In the genomic region with DNA sequence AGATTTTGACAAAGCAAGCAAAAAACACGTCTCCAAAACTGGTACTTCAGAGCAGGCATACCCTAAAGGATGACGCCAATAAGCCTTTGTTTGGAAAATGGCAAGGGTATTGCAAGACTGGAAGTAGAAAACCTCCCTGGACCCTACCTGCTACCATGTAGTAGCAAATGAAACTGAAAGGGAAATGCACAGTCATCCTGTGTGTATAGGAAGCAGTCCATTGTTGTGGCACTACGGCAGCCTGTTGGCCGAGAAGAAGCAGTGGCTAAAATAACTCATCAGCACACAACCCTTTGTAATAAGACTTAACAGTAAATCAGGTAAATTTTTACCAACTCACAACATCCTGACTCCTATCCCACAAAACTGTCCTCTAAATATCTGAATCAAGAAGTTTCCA, we compare ENCODE assay signal across 22 cellular contexts.
DNase-seq lines count a peak whose midpoint lies in the region; ATAC-seq, FAIRE-seq and TF ChIP-seq lines count a peak whose summit lies in the region.
"Had no signal": no experiment of that assay in that cellular context is flagged by ENCODE, and none has a peak within 500 bp of the region (broad histone marks: within the 10 kb centered on the region; RNA-seq: fewer than 3 reads in every experiment).

No MANE protein-coding gene starts in this region.

- DNase-seq in activated CD4-positive, alpha-beta T cell treated with anti-CD3 and anti-CD28 coated beads, Interleukin-2, amount 10 ng/mL, durations not matched to agents 7 days and 5 days = peak; percentile 25
- no peak for DNase-seq in activated CD4-positive, alpha-beta T cell treated with anti-CD3 and anti-CD28 coated beads, Interleukin-2, amount 50 U/mL, for 4 hours
- DNase-seq in GM12891 (ENCODE audit: insufficient read length, low spot score) = no peak
- DNase-seq in PC-3 = peak; percentile 7
- no peak for DNase-seq in natural killer cell treated with Interleukin-12 subunit alpha and Interleukin-12 subunit beta and Interleukin-15 and Interleukin-18, amount 100 ng/mL, for 72 hours (ENCODE audit: low spot score)
- no peak for DNase-seq in DMS153 treated with DMSO at 0.1 percent for 48 hours (lab: John Stamatoyannopoulos, UW; ENCODE audit: unreplicated experiment)
- no peak for DNase-seq in GM23338 (ENCODE audit: low spot score)
- DNase-seq in GM23248 = no peak
- DNase-seq: activated CD4-positive, alpha-beta T cell treated with anti-CD3 and anti-CD28 coated beads for 1 hour; activated T-cell treated with anti-CD3 and anti-CD28 coated beads, Interleukin-2, amount 50 U/mL, for 4 hours; amniotic stem cell; central memory CD4-positive, alpha-beta T cell; effector memory CD4-positive, alpha-beta T cell; islet precursor cell; NCI-H1048; stomach had no signal

- WGBS in GM23248 (ENCODE audit: low coverage in 1 of 2, low lambda C conversion rate in 2 of 2, missing lambda C conversion rate in 2 of 2), 2 experiments = 24 to 32% methylated on average over 4 of the region's 4 CpGs

- no peaks in the 10 kb centered on the region for H3F3A ChIP-seq in PC-3 (ENCODE audit: low read length, unreplicated experiment)
- H3F3A ChIP-seq in GM23338 (replicated peaks; ENCODE audit: low read depth) = no peaks in the 10 kb centered on the region
- H3F3A ChIP-seq in GM23248 (ENCODE audit: insufficient read depth) = no peaks in the 10 kb centered on the region

- peaks cover 7% of the 10 kb centered on the region for H3K9me3 Mint-ChIP-seq in activated CD4-positive, alpha-beta T cell treated with anti-CD3 and anti-CD28 coated beads, Interleukin-2, amount 10 ng/mL, durations not matched to agents 7 days and 5 days
- H3K9me3 Mint-ChIP-seq in natural killer cell treated with Interleukin-12 subunit alpha and Interleukin-12 subunit beta and Interleukin-15 and Interleukin-18, amount 100 ng/mL, for 72 hours = no peaks in the 10 kb centered on the region
- peaks cover 6% of the 10 kb centered on the region; the same call in 2 of the 3 replicates for H3K9me3 Mint-ChIP-seq in GM23338
- H3K9me3 Mint-ChIP-seq: activated T-cell treated with anti-CD3 and anti-CD28 coated beads, Interleukin-2, amount 50 U/mL, for 4 hours had no signal

- POLR2A ChIA-PET in activated CD4-positive, alpha-beta T cell treated with anti-CD3 and anti-CD28 coated beads, Interleukin-2, amount 10 ng/mL, durations not matched to agents 7 days and 5 days (lab: Charles Lee) = no interaction called here
- POLR2A ChIA-PET in PC-3 (lab: Charles Lee; ENCODE audit: unreplicated experiment) = no interaction called here

- H3K27me3 Mint-ChIP-seq in activated CD4-positive, alpha-beta T cell treated with anti-CD3 and anti-CD28 coated beads, Interleukin-2, amount 10 ng/mL, durations not matched to agents 7 days and 5 days = peaks cover 23% of the 10 kb centered on the region
- peaks cover 8 to 16% of the 10 kb centered on the region in 2 donors for H3K27me3 Mint-ChIP-seq in natural killer cell treated with Interleukin-12 subunit alpha and Interleukin-12 subunit beta and Interleukin-15 and Interleukin-18, amount 100 ng/mL, for 72 hours
- H3K27me3 Mint-ChIP-seq in GM23338 (ENCODE audit: insufficient read depth, low read depth, poor library complexity) = no peaks in the 10 kb centered on the region

- H3K36me3 ChIP-seq in PC-3 (ENCODE audit: low read depth, low read length) = no peaks in the 10 kb centered on the region
- H3K36me3 ChIP-seq in GM23338 (ENCODE audit: insufficient read depth) = no peaks in the 10 kb centered on the region
- H3K36me3 ChIP-seq in GM23248 (ENCODE audit: low read depth) = no peaks in the 10 kb centered on the region
- H3K36me3 ChIP-seq: stomach, vagina had no signal

- H3K27me3 ChIP-seq in PC-3 (ENCODE audit: low read length) (peaks cover 36% of the 10 kb centered on the region), GM23338 (ENCODE audit: insufficient read depth) (no peaks in the 10 kb centered on the region), GM23248 (replicated peaks; ENCODE audit: insufficient read depth) (no peaks in the 10 kb centered on the region)
- H3K27me3 ChIP-seq: stomach, vagina had no signal

- CTCF ChIA-PET in activated CD4-positive, alpha-beta T cell treated with anti-CD3 and anti-CD28 coated beads, Interleukin-2, amount 10 ng/mL, durations not matched to agents 7 days and 5 days (lab: Charles Lee) = no interaction called here
- CTCF ChIA-PET in PC-3 (lab: Charles Lee) = no interaction called here

- FAIRE-seq in GM12891 (lab: Jason Lieb, UNC) = peak; percentile 40
- FAIRE-seq: G401.6 had no signal

- H3K27ac ChIP-seq in PC-3 (ENCODE audit: low read length) (no peak overlapping the region), GM23338 (ENCODE audit: low read depth) (no peak overlapping the region), GM23248 (no peak overlapping the region)
- H3K27ac ChIP-seq: RWPE1, stomach, vagina had no signal

- H3K9me3 ChIP-seq in PC-3 (ENCODE audit: low read length) (no peaks in the 10 kb centered on the region), GM23248 (ENCODE audit: low read depth) (no peaks in the 10 kb centered on the region)
- H3K9me3 ChIP-seq: stomach, vagina had no signal

- H2AFZ ChIP-seq in PC-3 (ENCODE audit: low read length) = peak overlapping the region; percentile 66
- H2AFZ ChIP-seq in GM23338 = no peak overlapping the region
- H2AFZ ChIP-seq in GM23248 = no peak overlapping the region

- peaks cover 10% of the 10 kb centered on the region for H3K4me1 Mint-ChIP-seq in activated CD4-positive, alpha-beta T cell treated with anti-CD3 and anti-CD28 coated beads, Interleukin-2, amount 10 ng/mL, durations not matched to agents 7 days and 5 days
- H3K4me1 Mint-ChIP-seq in natural killer cell treated with Interleukin-12 subunit alpha and Interleukin-12 subunit beta and Interleukin-15 and Interleukin-18, amount 100 ng/mL, for 72 hours (ENCODE audit: low read depth in 2 of 2) = peaks cover 0 to 11% of the 10 kb centered on the region in 2 donors
- H3K4me1 Mint-ChIP-seq in GM23338 = peaks cover 7% of the 10 kb centered on the region; the same call in 2 of the 3 replicates
- H3K4me1 Mint-ChIP-seq: memory B cell had no signal

- H3K4me3 Mint-ChIP-seq in activated CD4-positive, alpha-beta T cell treated with anti-CD3 and anti-CD28 coated beads, Interleukin-2, amount 10 ng/mL, durations not matched to agents 7 days and 5 days = no peak overlapping the region
- no peak overlapping the region for H3K4me3 Mint-ChIP-seq in natural killer cell treated with Interleukin-12 subunit alpha and Interleukin-12 subunit beta and Interleukin-15 and Interleukin-18, amount 100 ng/mL, for 72 hours
- H3K4me3 Mint-ChIP-seq in GM23338 = no peak overlapping the region
- H3K4me3 Mint-ChIP-seq: activated T-cell treated with anti-CD3 and anti-CD28 coated beads, Interleukin-2, amount 50 U/mL, for 4 hours; memory B cell; nephron; T-helper 1 cell treated with Interleukin-12 subunit alpha and Interleukin-12 subunit beta and Interleukin-4 antibody, amounts not matched to agents 30 μg/mL and 1 μg/mL, for 36 hours had no signal

- H3K9ac ChIP-seq in PC-3 (ENCODE audit: low read length) (no peak overlapping the region), GM23248 (no peak overlapping the region)

- intact Hi-C loops in PC-3 (cut with micrococcal nuclease) = no loop called here

- no peaks in the 10 kb centered on the region for H3K79me2 ChIP-seq in PC-3 (ENCODE audit: low read length)
- no peaks in the 10 kb centered on the region for H3K79me2 ChIP-seq in GM23338 (replicated peaks; ENCODE audit: insufficient read depth)
- H3K79me2 ChIP-seq in GM23248 (ENCODE audit: insufficient read depth) = no peaks in the 10 kb centered on the region

- H3K9me2 ChIP-seq in PC-3 (replicated peaks; ENCODE audit: low read length) = no peaks in the 10 kb centered on the region
- peaks cover 4% of the 10 kb centered on the region; the same call in 1 of the 2 replicates for H3K9me2 ChIP-seq in GM23338 (ENCODE audit: insufficient read depth)
- no peaks in the 10 kb centered on the region for H3K9me2 ChIP-seq in GM23248 (ENCODE audit: insufficient read depth)

- BruUV-seq in PC-3 (replicated peaks; lab: Mats Ljungman, UMichigan) = no TSS peak

- in situ Hi-C loops in GM23248 (cut with MboI) = no loop called here

- H3K4me1 ChIP-seq in PC-3 (ENCODE audit: insufficient read depth, low read length) (no peaks in the 10 kb centered on the region), GM23338 (ENCODE audit: insufficient read depth) (no peaks in the 10 kb centered on the region), GM23248 (ENCODE audit: insufficient read depth) (no peaks in the 10 kb centered on the region)
- H3K4me1 ChIP-seq: vagina had no signal

- TF ChIP-seq CTCF in PC-3 (conservative IDR thresholded peaks at IDR 0.05; ENCODE audit: low read depth, low read length) (no peak), GM23338 (conservative IDR thresholded peaks at IDR 0.05; ENCODE audit: low read depth in 2 of 2) (no peak)

- no peaks in the 10 kb centered on the region for H3K36me3 Mint-ChIP-seq in activated CD4-positive, alpha-beta T cell treated with anti-CD3 and anti-CD28 coated beads, Interleukin-2, amount 10 ng/mL, durations not matched to agents 7 days and 5 days (ENCODE audit: low read depth)
- H3K36me3 Mint-ChIP-seq in natural killer cell treated with Interleukin-12 subunit alpha and Interleukin-12 subunit beta and Interleukin-15 and Interleukin-18, amount 100 ng/mL, for 72 hours = no peaks in the 10 kb centered on the region
- no peaks in the 10 kb centered on the region for H3K36me3 Mint-ChIP-seq in GM23338 (ENCODE audit: low read depth)
- H3K36me3 Mint-ChIP-seq: memory B cell had no signal

- TF ChIP-seq POLR2A in GM12891 (IDR thresholded peaks at IDR 0.05; ENCODE audit: low read depth, low read length) = no peak

- ATAC-seq in PC-3 (no peak), GM23338 (no peak)
- ATAC-seq in natural killer cell treated with Interleukin-12 subunit alpha and Interleukin-12 subunit beta and Interleukin-15 and Interleukin-18, amount 100 ng/mL, for 72 hours = peak; percentile 72 to 83
- ATAC-seq: activated T-cell treated with anti-CD3 and anti-CD28 coated beads, Interleukin-2, amount 50 U/mL, for 4 hours had no signal

- H3K4me2 ChIP-seq in PC-3 (ENCODE audit: low read length) (peak overlapping the region; percentile 36), GM23338 (no peak overlapping the region), GM23248 (ENCODE audit: unreplicated experiment) (no peak overlapping the region)

- no peaks in the 10 kb centered on the region for H4K20me1 ChIP-seq in PC-3 (ENCODE audit: low read length)
- no peaks in the 10 kb centered on the region for H4K20me1 ChIP-seq in GM23338 (replicated peaks; ENCODE audit: insufficient read depth)
- no peaks in the 10 kb centered on the region for H4K20me1 ChIP-seq in GM23248 (ENCODE audit: insufficient read depth)

- H3K27ac Mint-ChIP-seq in activated CD4-positive, alpha-beta T cell treated with anti-CD3 and anti-CD28 coated beads, Interleukin-2, amount 10 ng/mL, durations not matched to agents 7 days and 5 days = no peak overlapping the region
- H3K27ac Mint-ChIP-seq in natural killer cell treated with Interleukin-12 subunit alpha and Interleukin-12 subunit beta and Interleukin-15 and Interleukin-18, amount 100 ng/mL, for 72 hours = peak overlapping the region in 1 of 2 donors; percentile 33
- H3K27ac Mint-ChIP-seq in GM23338 = no peak overlapping the region
- H3K27ac Mint-ChIP-seq: memory B cell; nephron; T-helper 1 cell treated with Interleukin-12 subunit alpha and Interleukin-12 subunit beta and Interleukin-4 antibody, amounts not matched to agents 30 μg/mL and 1 μg/mL, for 36 hours had no signal

- peak overlapping the region; percentile 40 for H3K4me3 ChIP-seq in PC-3 (ENCODE audit: low read length)
- no peak overlapping the region for H3K4me3 ChIP-seq in GM23338
- no peak overlapping the region for H3K4me3 ChIP-seq in GM23248
- H3K4me3 ChIP-seq: stomach, vagina had no signal

Comparison
In these comparisons a context has a peak if more than half of its experiments do, and no peak if none do; other contexts are left out.
1. DNase-seq: peak in activated CD4-positive, alpha-beta T cell treated with anti-CD3 and anti-CD28 coated beads, Interleukin-2, amount 10 ng/mL, durations not matched to agents 7 days and 5 days (single experiment) and PC-3 (single experiment); none in activated CD4-positive, alpha-beta T cell treated with anti-CD3 and anti-CD28 coated beads, Interleukin-2, amount 50 U/mL, for 4 hours (0 of 2), GM12891 (single experiment), natural killer cell treated with Interleukin-12 subunit alpha and Interleukin-12 subunit beta and Interleukin-15 and Interleukin-18, amount 100 ng/mL, for 72 hours (single experiment), DMS153 treated with DMSO at 0.1 percent for 48 hours (single experiment), GM23338 (single experiment) and GM23248 (single experiment).
2. ATAC-seq: peak in natural killer cell treated with Interleukin-12 subunit alpha and Interleukin-12 subunit beta and Interleukin-15 and Interleukin-18, amount 100 ng/mL, for 72 hours (2 of 2); none in PC-3 (single experiment) and GM23338 (single experiment).